In the genomic region with DNA sequence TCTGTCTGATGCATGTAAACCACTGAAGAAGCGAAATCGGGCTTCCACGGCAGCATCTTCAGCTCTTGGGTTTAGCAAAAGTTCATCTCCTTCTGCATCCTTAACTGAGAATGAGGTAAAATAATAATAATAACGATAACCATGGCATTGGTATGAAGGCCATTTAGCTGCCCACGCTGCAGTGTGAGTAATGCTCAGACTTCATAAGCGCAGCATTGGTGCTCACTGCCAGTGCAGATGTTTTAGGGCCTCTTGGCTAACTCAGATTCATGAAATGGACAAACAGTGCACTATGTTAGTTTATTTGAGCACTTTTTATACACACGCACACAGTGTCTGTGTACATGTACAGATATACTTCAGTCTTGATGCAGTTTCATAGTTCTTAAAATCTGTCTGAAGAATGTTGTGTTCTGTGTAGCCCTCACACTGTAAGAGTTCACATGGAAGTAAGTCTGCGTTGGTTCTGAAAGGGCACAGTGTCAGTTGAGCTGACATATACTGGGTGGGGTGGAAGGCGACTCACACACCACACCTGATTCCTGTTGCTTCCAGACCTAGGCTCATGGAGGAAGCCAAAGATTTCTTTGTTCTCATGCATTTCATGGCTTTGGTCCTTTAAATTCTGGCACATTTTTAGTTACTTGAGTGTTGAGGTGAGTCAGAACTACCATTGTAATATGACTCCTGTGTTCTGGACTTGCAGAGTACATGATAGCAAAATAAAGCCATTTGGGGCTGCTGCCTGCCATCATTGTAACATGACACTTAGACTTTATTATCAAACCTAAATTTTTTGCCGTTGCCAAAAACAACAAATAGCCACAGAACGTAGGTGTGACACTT, we compare ENCODE assay signal across 10 cellular contexts.
DNase-seq lines count a peak whose midpoint lies in the region; ATAC-seq and TF ChIP-seq lines count a peak whose summit lies in the region.
"Had no signal": no experiment of that assay in that cellular context is flagged by ENCODE, and none has a peak within 500 bp of the region (broad histone marks: within the 10 kb centered on the region; RNA-seq: fewer than 3 reads in every experiment).

No MANE protein-coding gene starts in this region.

- peak overlapping the region; percentile 42 for H3K4me2 ChIP-seq in fibroblast of lung (ENCODE audit: extremely low read depth, insufficient read depth, low read length)

- H3K27me3 ChIP-seq in fibroblast of lung (ENCODE audit: control insufficient read depth, insufficient read depth, low read length) = no peaks in the 10 kb centered on the region
- H3K27me3 ChIP-seq in prostate gland (replicated peaks; ENCODE audit: insufficient read depth) = no peaks in the 10 kb centered on the region
- no peaks in the 10 kb centered on the region for H3K27me3 ChIP-seq in tibial artery
- H3K27me3 ChIP-seq: tibial nerve had no signal

- DNase-seq in RKO (ENCODE audit: low spot score) = peak; percentile 66
- DNase-seq in fibroblast of lung (ENCODE audit: low read depth in 2 of 2) = peak; percentile 93 to 98
- peak; percentile 25 for DNase-seq in prostate gland (ENCODE audit: low spot score)
- DNase-seq in NCI-H187 treated with DMSO at 0.1 percent for 48 hours (lab: John Stamatoyannopoulos, UW) = no peak
- no peak for DNase-seq in SHP77 (lab: John Stamatoyannopoulos, UW)
- no peak for DNase-seq in tibial artery

- no peaks in the 10 kb centered on the region for H4K20me1 ChIP-seq in fibroblast of lung (ENCODE audit: control insufficient read depth, extremely low read depth, insufficient read depth, low read length)

- no peak for ATAC-seq in GM21526 (IDR thresholded peaks at IDR 0.05; ENCODE audit: low FRiP score, unreplicated experiment)

- H3K27ac ChIP-seq in HEK293 (ENCODE audit: extremely low read depth, low read depth, low read length) = peak overlapping the region; percentile 7; the same call in 1 of the 2 replicates
- H3K27ac ChIP-seq in fibroblast of lung (ENCODE audit: insufficient read depth, low read length) = peak overlapping the region; percentile 67
- peak overlapping the region in 1 of 2 donors; percentile 60 for H3K27ac ChIP-seq in prostate gland
- no peak overlapping the region for H3K27ac ChIP-seq in tibial artery
- H3K27ac ChIP-seq: tibial nerve had no signal

- no peak for TF ChIP-seq CTCF in HEK293 (tag by site-specific recombination; IDR thresholded peaks at IDR 0.05)
- TF ChIP-seq CTCF in fibroblast of lung (conservative IDR thresholded peaks at IDR 0.05 in 1 of 2, IDR thresholded peaks at IDR 0.05 in 1 of 2; ENCODE audit: low read depth in 1 of 2, low read length in 2 of 2) = no peak
- no peak for TF ChIP-seq CTCF in prostate gland (IDR thresholded peaks at IDR 0.05)
- no peak for TF ChIP-seq CTCF in tibial artery (IDR thresholded peaks at IDR 0.05)

- H3K36me3 ChIP-seq in HEK293 (ENCODE audit: control insufficient read depth in 2 of 2, insufficient read depth in 1 of 2, low read length in 2 of 2) (peaks cover 4 to 82% of the 10 kb centered on the region in 2 experiments; a peak in 2 of 3 replicates), fibroblast of lung (ENCODE audit: control insufficient read depth, insufficient read depth, low read length) (peaks cover 22% of the 10 kb centered on the region), prostate gland (no peaks in the 10 kb centered on the region), tibial artery (peaks cover 24 to 77% (median 51%) of the 10 kb centered on the region in 3 donors)

- CTCF ChIA-PET in HEK293 (lab: Yijun Ruan, JAX) = no interaction called here

- H3K79me2 ChIP-seq in fibroblast of lung (ENCODE audit: control insufficient read depth, insufficient read depth, low read length) = peaks cover 22% of the 10 kb centered on the region

- H3K9ac ChIP-seq in fibroblast of lung (ENCODE audit: insufficient read depth, low read length) = no peak overlapping the region

- H3K4me3 ChIP-seq in HEK293 (ENCODE audit: low read depth, low read length) (no peak overlapping the region), fibroblast of lung (replicated peaks in 1 of 4; ENCODE audit: control extremely low read depth in 1 of 4, insufficient read depth in 1 of 4, low read depth in 3 of 4, low read length in 4 of 4) (no peak overlapping the region), prostate gland (no peak overlapping the region), tibial artery (no peak overlapping the region)
- H3K4me3 ChIP-seq: skin epidermis, tibial nerve had no signal

- POLR2A ChIA-PET in HEK293 (lab: Yijun Ruan, JAX) = no interaction called here

- WGBS in prostate gland = 51% methylated on average over 11 of the region's 11 CpGs

- intact Hi-C loops in prostate gland (cut with DNase I) (no loop called here), tibial artery (cut with DNase I; ENCODE audit: low total_unique reads) (no loop called here)

- peak overlapping the region; percentile 52 for H2AFZ ChIP-seq in fibroblast of lung (ENCODE audit: low read length)

- TF ChIP-seq POLR2A in prostate gland (IDR thresholded peaks at IDR 0.05) = no peak

- H3K4me1 ChIP-seq in HEK293 (ENCODE audit: control insufficient read depth, insufficient read depth, low read length) = peaks cover 6% of the 10 kb centered on the region
- H3K4me1 ChIP-seq in fibroblast of lung (ENCODE audit: control insufficient read depth, extremely low read depth, insufficient read depth, low read length) = peaks cover 12% of the 10 kb centered on the region
- no peaks in the 10 kb centered on the region for H3K4me1 ChIP-seq in prostate gland (replicated peaks)
- H3K4me1 ChIP-seq in tibial artery = no peaks in the 10 kb centered on the region
- H3K4me1 ChIP-seq: tibial nerve had no signal

- H3K9me3 ChIP-seq in HEK293 (ENCODE audit: control insufficient read depth, insufficient read depth, low read depth, low read length) (no peaks in the 10 kb centered on the region), fibroblast of lung (ENCODE audit: control insufficient read depth, insufficient read depth, low read depth, low read length) (no peaks in the 10 kb centered on the region), prostate gland (no peaks in the 10 kb centered on the region), tibial artery (no peaks in the 10 kb centered on the region)
- H3K9me3 ChIP-seq: tibial nerve had no signal

TF ChIP-seq in HEK293, 187 proteins besides CTCF, POLR2A, EP300 and RAD21 (continues in another document):
- TF ChIP-seq ZNF292 (tag by site-specific recombination; IDR thresholded peaks at IDR 0.05; ENCODE audit: borderline replicate concordance, low read depth) (no peak), GFI1B (tag by site-specific recombination; IDR thresholded peaks at IDR 0.05) (no peak), PRDM1 (tag by site-specific recombination; IDR thresholded peaks at IDR 0.05) (no peak), MZF1 (tag by site-specific recombination; IDR thresholded peaks at IDR 0.05; ENCODE audit: borderline replicate concordance) (no peak), SP7 (tag by site-specific recombination; IDR thresholded peaks at IDR 0.05) (peak; percentile 69), ZNF157 (tag by site-specific recombination; IDR thresholded peaks at IDR 0.05) (no peak), ZSCAN30 (tag by site-specific recombination; IDR thresholded peaks at IDR 0.05) (no peak), ZNF704 (tag by site-specific recombination; IDR thresholded peaks at IDR 0.05) (no peak), KLF10 (tag by site-specific recombination; IDR thresholded peaks at IDR 0.05) (peak; percentile 60; the same call in 1 of the 2 replicates), ZNF747 (tag by site-specific recombination; IDR thresholded peaks at IDR 0.05) (no peak), ZNF514 (tag by site-specific recombination; IDR thresholded peaks at IDR 0.05) (no peak), GLI4 (tag by site-specific recombination; IDR thresholded peaks at IDR 0.05) (no peak), ZEB2 (tag by site-specific recombination; IDR thresholded peaks at IDR 0.05) (0 out of 2 replicates have a peak, but pooled peaks have one; percentile 39), SALL2 (tag by site-specific recombination; IDR thresholded peaks at IDR 0.05; ENCODE audit: borderline replicate concordance) (no peak)
- TF ChIP-seq, protein P1, sequence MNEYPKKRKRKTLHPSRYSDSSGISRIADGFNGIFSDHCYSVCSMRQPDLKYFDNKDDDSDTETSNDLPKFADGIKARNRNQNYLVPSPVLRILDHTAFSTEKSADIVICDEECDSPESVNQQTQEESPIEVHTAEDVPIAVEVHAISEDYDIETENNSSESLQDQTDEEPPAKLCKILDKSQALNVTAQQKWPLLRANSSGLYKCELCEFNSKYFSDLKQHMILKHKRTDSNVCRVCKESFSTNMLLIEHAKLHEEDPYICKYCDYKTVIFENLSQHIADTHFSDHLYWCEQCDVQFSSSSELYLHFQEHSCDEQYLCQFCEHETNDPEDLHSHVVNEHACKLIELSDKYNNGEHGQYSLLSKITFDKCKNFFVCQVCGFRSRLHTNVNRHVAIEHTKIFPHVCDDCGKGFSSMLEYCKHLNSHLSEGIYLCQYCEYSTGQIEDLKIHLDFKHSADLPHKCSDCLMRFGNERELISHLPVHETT (tag by site-specific recombination; IDR thresholded peaks at IDR 0.05) = no peak
- TF ChIP-seq, protein P2, sequence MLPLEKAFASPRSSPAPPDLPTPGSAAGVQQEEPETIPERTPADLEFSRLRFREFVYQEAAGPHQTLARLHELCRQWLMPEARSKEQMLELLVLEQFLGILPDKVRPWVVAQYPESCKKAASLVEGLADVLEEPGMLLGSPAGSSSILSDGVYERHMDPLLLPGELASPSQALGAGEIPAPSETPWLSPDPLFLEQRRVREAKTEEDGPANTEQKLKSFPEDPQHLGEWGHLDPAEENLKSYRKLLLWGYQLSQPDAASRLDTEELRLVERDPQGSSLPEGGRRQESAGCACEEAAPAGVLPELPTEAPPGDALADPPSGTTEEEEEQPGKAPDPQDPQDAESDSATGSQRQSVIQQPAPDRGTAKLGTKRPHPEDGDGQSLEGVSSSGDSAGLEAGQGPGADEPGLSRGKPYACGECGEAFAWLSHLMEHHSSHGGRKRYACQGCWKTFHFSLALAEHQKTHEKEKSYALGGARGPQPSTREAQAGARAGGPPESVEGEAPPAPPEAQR (tag by site-specific recombination; IDR thresholded peaks at IDR 0.05) = no peak

Comparison
In these comparisons a context has a peak if more than half of its experiments do, and no peak if none do; other contexts are left out.
1. H3K27ac ChIP-seq: peak in HEK293 (single experiment) and fibroblast of lung (single experiment); none in tibial artery (0 of 2).
2. DNase-seq: peak in RKO (single experiment), fibroblast of lung (2 of 2) and prostate gland (single experiment); none in NCI-H187 treated with DMSO at 0.1 percent for 48 hours (single experiment), SHP77 (0 of 2) and tibial artery (0 of 2).